26 cellular contexts compared by ENCODE assay signal in the genomic region with DNA sequence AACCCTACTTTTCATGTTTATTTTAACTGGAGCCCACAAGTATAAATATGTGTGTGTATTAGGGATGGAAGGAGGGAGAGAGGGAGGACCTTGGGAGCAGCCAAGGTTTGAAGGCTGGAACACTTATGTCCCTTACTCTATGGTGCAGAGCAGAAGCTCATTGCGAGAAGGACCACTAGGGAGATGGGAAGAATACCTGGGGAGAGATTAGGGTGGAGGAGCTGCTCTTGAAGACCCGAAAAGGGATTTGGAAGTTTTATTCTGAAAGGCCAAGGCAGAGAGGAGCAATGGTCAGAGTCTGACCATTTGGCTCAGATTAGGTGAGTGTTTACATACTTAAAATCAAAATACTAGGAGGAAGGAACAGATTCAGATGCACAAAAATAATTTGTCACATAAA. TPM values are rescaled to one million over a fixed set of nuclear protein-coding genes. Genes with fewer than 3 reads are reported as not detected.
DNase-seq lines count a peak whose midpoint lies in the region; ATAC-seq, FAIRE-seq and TF ChIP-seq lines count a peak whose summit lies in the region.
"Had no signal": no experiment of that assay in that cellular context is flagged by ENCODE, and none has a peak within 500 bp of the region (broad histone marks: within the 10 kb centered on the region; RNA-seq: fewer than 3 reads in every experiment).

No MANE protein-coding gene starts in this region.

- H3K4me1 Mint-ChIP-seq in activated CD4-positive, alpha-beta T cell treated with anti-CD3 and anti-CD28 coated beads, Interleukin-2, amount 10 ng/mL, durations not matched to agents 7 days and 5 days: peaks cover 80% of the 10 kb centered on the region
- H3K4me1 Mint-ChIP-seq in neural progenitor cell: peaks cover 20% of the 10 kb centered on the region
- no peaks in the 10 kb centered on the region for H3K4me1 Mint-ChIP-seq in Caco-2 (ENCODE audit: low read depth, unreplicated experiment)
- H3K4me1 Mint-ChIP-seq: memory B cell had no signal

- no peaks in the 10 kb centered on the region for H3K27me3 Mint-ChIP-seq in activated CD4-positive, alpha-beta T cell treated with anti-CD3 and anti-CD28 coated beads, Interleukin-2, amount 10 ng/mL, durations not matched to agents 7 days and 5 days
- H3K27me3 Mint-ChIP-seq in neural progenitor cell (ENCODE audit: insufficient read depth, low read depth): no peaks in the 10 kb centered on the region
- no peaks in the 10 kb centered on the region for H3K27me3 Mint-ChIP-seq in Caco-2 (ENCODE audit: insufficient read depth, unreplicated experiment)
- H3K27me3 Mint-ChIP-seq: memory B cell had no signal

- FAIRE-seq in K562 (lab: Jason Lieb, UNC): no peak
- FAIRE-seq: A549, bronchial epithelial cell, frontal cortex, GM19239 had no signal

- intact Hi-C loops in OCI-LY7 (cut with micrococcal nuclease; ENCODE audit: unreplicated experiment) (no loop called here), K562 (cut with micrococcal nuclease) (loop anchor here (5.0 kb wide), 1 partner anchor 120 kb away; no protein-coding TSS in a partner anchor), Caco-2 (cut with micrococcal nuclease; ENCODE audit: unreplicated experiment) (no loop called here)

- no peak for DNase-seq in activated CD4-positive, alpha-beta T cell treated with anti-CD3 and anti-CD28 coated beads, Interleukin-2, amount 10 ng/mL, durations not matched to agents 7 days and 5 days
- no peak for DNase-seq in activated CD4-positive, alpha-beta T cell treated with anti-CD3 and anti-CD28 coated beads, Interleukin-2, amount 50 U/mL, for 1 hour
- DNase-seq in OCI-LY7 (ENCODE audit: low spot score): no peak
- DNase-seq in K562 (ENCODE audit: extremely low read depth in 1 of 4, low spot score in 3 of 4): no peak
- DNase-seq in neural progenitor cell (ENCODE audit: low spot score): no peak
- DNase-seq in stimulated activated CD4-positive, alpha-beta T cell treated with anti-CD3 and anti-CD28 coated beads, Interleukin-2, amount 100 ng/mL, for 24 hours: no peak
- DNase-seq in NAMALWA (ENCODE audit: low spot score): no peak
- DNase-seq in Caco-2: no peak
- DNase-seq: DMS 273 treated with DMSO at 0.1 percent for 48 hours, dorsolateral prefrontal cortex, GDM1, kidney glomerular epithelial cell, naive B cell, NCI-H1417 treated with DMSO at 0.1 percent for 48 hours, NCI-H2171 treated with DMSO at 0.1 percent for 48 hours, NCI-H748 treated with DMSO at 0.1 percent for 48 hours, SHP77, uterus had no signal

- H4K20me1 ChIP-seq in OCI-LY7 (ENCODE audit: insufficient read depth, low read length): no peaks in the 10 kb centered on the region
- no peaks in the 10 kb centered on the region for H4K20me1 ChIP-seq in K562 (replicated peaks; ENCODE audit: control insufficient read depth, insufficient read depth, low read length)
- H4K20me1 ChIP-seq in neural progenitor cell (ENCODE audit: low read depth): no peaks in the 10 kb centered on the region
- H4K20me1 ChIP-seq: BLaER1 had no signal

- no peaks in the 10 kb centered on the region for H3K9me2 ChIP-seq in OCI-LY7 (ENCODE audit: insufficient read depth, low read length)

- in situ Hi-C loops in K562 (cut with MboI): no loop called here

- POLR2A ChIA-PET in activated CD4-positive, alpha-beta T cell treated with anti-CD3 and anti-CD28 coated beads, Interleukin-2, amount 10 ng/mL, durations not matched to agents 7 days and 5 days (lab: Charles Lee): interaction anchor here (0.6 to 4.8 kb wide), 8 partner anchors 8 to 293 kb away, joined by 3 to 46 read pairs (median 6); partner anchors contain the start of gene CD2
- POLR2A ChIA-PET in OCI-LY7 (lab: Charles Lee): no interaction called here
- POLR2A ChIA-PET in K562 (lab: Yijun Ruan, JAX): interaction anchor here (1.1 kb wide), 1 partner anchor 11 kb away, joined by 4 read pairs; no protein-coding TSS in a partner anchor
- POLR2A ChIA-PET in Caco-2 (lab: Charles Lee): no interaction called here

- TF ChIP-seq RAD21 in K562 (CRISPR knock-in tag; conservative IDR thresholded peaks at IDR 0.05 in 1 of 2, IDR thresholded peaks at IDR 0.05 in 1 of 2): no peak

- H3K27me3 ChIP-seq in K562 (ENCODE audit: control insufficient read depth in 2 of 2, insufficient read depth in 2 of 2, low read length in 2 of 2) (no peaks in the 10 kb centered on the region), neural progenitor cell (no peaks in the 10 kb centered on the region), Caco-2 (replicated peaks; ENCODE audit: control insufficient read depth, insufficient read depth, low read length) (no peaks in the 10 kb centered on the region)
- H3K27me3 ChIP-seq: BLaER1, dorsolateral prefrontal cortex, uterus had no signal

- H3K4me3 Mint-ChIP-seq in activated CD4-positive, alpha-beta T cell treated with anti-CD3 and anti-CD28 coated beads, Interleukin-2, amount 10 ng/mL, durations not matched to agents 7 days and 5 days: peak overlapping the region; percentile 65
- H3K4me3 Mint-ChIP-seq in neural progenitor cell: peak overlapping the region; percentile 19
- no peak overlapping the region for H3K4me3 Mint-ChIP-seq in Caco-2 (ENCODE audit: unreplicated experiment)
- H3K4me3 Mint-ChIP-seq: memory B cell, naive B cell had no signal

- H3K27ac Mint-ChIP-seq in activated CD4-positive, alpha-beta T cell treated with anti-CD3 and anti-CD28 coated beads, Interleukin-2, amount 10 ng/mL, durations not matched to agents 7 days and 5 days: peak overlapping the region; percentile 96
- H3K27ac Mint-ChIP-seq in neural progenitor cell: peak overlapping the region; percentile 64
- no peak overlapping the region for H3K27ac Mint-ChIP-seq in Caco-2 (ENCODE audit: unreplicated experiment)
- H3K27ac Mint-ChIP-seq: memory B cell had no signal

- H3K4me1 ChIP-seq in OCI-LY7 (ENCODE audit: insufficient read depth, low read length, poor library complexity, severe bottlenecking) (peaks cover 7% of the 10 kb centered on the region), K562 (replicated peaks in 1 of 2; ENCODE audit: control insufficient read depth in 2 of 2, insufficient read depth in 2 of 2, low read length in 2 of 2) (peaks cover 24 to 35% of the 10 kb centered on the region in 2 experiments), neural progenitor cell (no peaks in the 10 kb centered on the region), Caco-2 (no peaks in the 10 kb centered on the region)
- H3K4me1 ChIP-seq: A549, HAP-1, uterus had no signal

- WGBS in K562 (ENCODE audit: insufficient coverage, low coverage, missing lambda C conversion rate): 69% methylated on average over 2 of the region's 2 CpGs

- H3K27ac ChIP-seq in OCI-LY7 (ENCODE audit: low read depth, low read length, poor library complexity, severe bottlenecking) (no peak overlapping the region), K562 (ENCODE audit: extremely low read depth, low read depth, low read length) (no peak overlapping the region), neural progenitor cell (no peak overlapping the region)
- H3K27ac ChIP-seq: A549, BLaER1, dorsolateral prefrontal cortex, uterus had no signal

- H3F3A ChIP-seq in neural progenitor cell (ENCODE audit: low read depth): no peaks in the 10 kb centered on the region

- no peak for ATAC-seq in K562
- ATAC-seq: A549 had no signal

- H3K36me3 Mint-ChIP-seq in activated CD4-positive, alpha-beta T cell treated with anti-CD3 and anti-CD28 coated beads, Interleukin-2, amount 10 ng/mL, durations not matched to agents 7 days and 5 days (ENCODE audit: low read depth): peaks cover 96% of the 10 kb centered on the region
- H3K36me3 Mint-ChIP-seq in neural progenitor cell (no peaks in the 10 kb centered on the region), Caco-2 (ENCODE audit: insufficient read depth, unreplicated experiment) (no peaks in the 10 kb centered on the region)
- H3K36me3 Mint-ChIP-seq: memory B cell, naive B cell had no signal

- H3K9me3 ChIP-seq in OCI-LY7 (ENCODE audit: low read length): peaks cover 7% of the 10 kb centered on the region; the same call in 1 of the 2 replicates
- H3K9me3 ChIP-seq in K562 (replicated peaks; ENCODE audit: control insufficient read depth, insufficient read depth, low read depth, low read length): no peaks in the 10 kb centered on the region
- no peaks in the 10 kb centered on the region for H3K9me3 ChIP-seq in neural progenitor cell (ENCODE audit: low read depth)
- no peaks in the 10 kb centered on the region for H3K9me3 ChIP-seq in Caco-2
- H3K9me3 ChIP-seq: A549, HAP-1, uterus had no signal

- H3K4me2 ChIP-seq in OCI-LY7 (ENCODE audit: low read length): no peak overlapping the region
- no peak overlapping the region for H3K4me2 ChIP-seq in K562 (ENCODE audit: insufficient read depth, low read length)
- no peak overlapping the region for H3K4me2 ChIP-seq in neural progenitor cell
- H3K4me2 ChIP-seq: A549, BLaER1 had no signal

- H3K4me3 ChIP-seq in OCI-LY7 (ENCODE audit: low read depth, low read length, poor library complexity, severe bottlenecking): no peak overlapping the region
- no peak overlapping the region for H3K4me3 ChIP-seq in K562
- H3K4me3 ChIP-seq in neural progenitor cell: no peak overlapping the region
- H3K4me3 ChIP-seq in Caco-2 (ENCODE audit: low read depth, low read length): no peak overlapping the region
- H3K4me3 ChIP-seq: A549, BLaER1, dorsolateral prefrontal cortex, HAP-1, uterus had no signal

- no peaks in the 10 kb centered on the region for H3K9me3 Mint-ChIP-seq in activated CD4-positive, alpha-beta T cell treated with anti-CD3 and anti-CD28 coated beads, Interleukin-2, amount 10 ng/mL, durations not matched to agents 7 days and 5 days
- H3K9me3 Mint-ChIP-seq in neural progenitor cell (peaks cover 4% of the 10 kb centered on the region), Caco-2 (ENCODE audit: unreplicated experiment) (peaks cover 9% of the 10 kb centered on the region)
- H3K9me3 Mint-ChIP-seq: memory B cell had no signal

- BruUV-seq in OCI-LY7 (replicated peaks; lab: Mats Ljungman, UMichigan) (no TSS peak), K562 (replicated peaks; lab: Mats Ljungman, UMichigan) (no TSS peak), Caco-2 (replicated peaks; lab: Mats Ljungman, UMichigan) (no TSS peak)

- no peak for TF ChIP-seq EP300 in K562 (IDR thresholded peaks at IDR 0.05; ENCODE audit: low read length)

- H3K79me2 ChIP-seq in OCI-LY7 (ENCODE audit: insufficient read depth, low read depth, low read length) (no peaks in the 10 kb centered on the region), K562 (ENCODE audit: control insufficient read depth, insufficient read depth, low read length) (no peaks in the 10 kb centered on the region), neural progenitor cell (ENCODE audit: low read depth) (no peaks in the 10 kb centered on the region)

- peak overlapping the region; percentile 73; the same call in 1 of the 2 replicates for H2AFZ ChIP-seq in OCI-LY7 (ENCODE audit: low read length)
- peak overlapping the region; percentile 70 for H2AFZ ChIP-seq in K562 (ENCODE audit: low read depth, low read length)
- H2AFZ ChIP-seq in neural progenitor cell (replicated peaks): no peak overlapping the region

- H3K9me1 ChIP-seq in K562 (ENCODE audit: control insufficient read depth, insufficient read depth, low read length): no peaks in the 10 kb centered on the region

- H3K36me3 ChIP-seq in OCI-LY7 (ENCODE audit: insufficient read depth, low read length): no peaks in the 10 kb centered on the region
- H3K36me3 ChIP-seq in K562 (ENCODE audit: control insufficient read depth, insufficient read depth, low read length): no peaks in the 10 kb centered on the region
- H3K36me3 ChIP-seq in neural progenitor cell: no peaks in the 10 kb centered on the region
- H3K36me3 ChIP-seq in Caco-2 (ENCODE audit: control insufficient read depth, insufficient read depth, low read length): no peaks in the 10 kb centered on the region
- H3K36me3 ChIP-seq: BLaER1, HAP-1, uterus had no signal

- no peak for TF ChIP-seq CTCF in OCI-LY7 (conservative IDR thresholded peaks at IDR 0.05; ENCODE audit: low read length)
- no peak for TF ChIP-seq CTCF in K562 (IDR thresholded peaks at IDR 0.05 in 2 of 3, conservative IDR thresholded peaks at IDR 0.05 in 1 of 3; ENCODE audit: insufficient read depth in 2 of 3, low read depth in 1 of 3, low read length in 3 of 3)
- TF ChIP-seq CTCF in neural progenitor cell (IDR thresholded peaks at IDR 0.05): no peak
- TF ChIP-seq CTCF in Caco-2 (IDR thresholded peaks at IDR 0.05; ENCODE audit: insufficient read depth in 1 of 2, low read depth in 1 of 2, low read length in 1 of 2, severe bottlenecking in 1 of 2, unreplicated experiment in 1 of 2): no peak

- CTCF ChIA-PET in activated CD4-positive, alpha-beta T cell treated with anti-CD3 and anti-CD28 coated beads, Interleukin-2, amount 10 ng/mL, durations not matched to agents 7 days and 5 days (lab: Charles Lee): interaction anchor here (1.1 to 8.2 kb wide), 8 partner anchors 10 to 64 kb away, joined by 3 to 65 read pairs (median 6); no protein-coding TSS in a partner anchor
- CTCF ChIA-PET in OCI-LY7 (lab: Charles Lee; ENCODE audit: unreplicated experiment): no interaction called here
- CTCF ChIA-PET in K562 (lab: Yijun Ruan, JAX; ENCODE audit: low intra/inter-chr PET ratio): no interaction called here
- CTCF ChIA-PET in Caco-2 (lab: Charles Lee): no interaction called here

- TF ChIP-seq POLR2A in K562 (conservative IDR thresholded peaks at IDR 0.05): no peak

- H3K9ac ChIP-seq in K562 (ENCODE audit: insufficient read depth in 1 of 2, low read depth in 2 of 2, low read length in 2 of 2): no peak overlapping the region
- no peak overlapping the region for H3K9ac ChIP-seq in neural progenitor cell
- H3K9ac ChIP-seq: BLaER1 had no signal

RNA-seq across cellular contexts. Expression of gene CD2, which starts 8.1 kb away (rescaled TPM):
- total RNA-seq in activated CD4-positive, alpha-beta T cell treated with anti-CD3 and anti-CD28 coated beads, Interleukin-2, amount 10 ng/mL, durations not matched to agents 7 days and 5 days: 100 to 1,000 TPM; 206 to 258 TPM
- total RNA-seq in OCI-LY7 (2014; rRNA removed; shearing (Covaris generic)): not detected in 2 replicates
- not detected in 2 replicates for total RNA-seq in OCI-LY7 (2022)
- total RNA-seq in K562 (2011; cell fraction: chromatin; rRNA removed; ENCODE audit: low replicate concordance): not detected in 2 replicates
- not detected in 2 replicates for total RNA-seq in K562 (2011; cell fraction: nucleolus; rRNA removed)
- total RNA-seq in K562 (2011; cell fraction: nucleoplasm; rRNA removed): not detected in 2 replicates
- total RNA-seq in K562 (2014; rRNA removed): not detected in 2 replicates
- total RNA-seq in K562 (2014; rRNA removed; fragmentation: Illumina TruSeq; extraction: Trizol): not detected in 2 replicates
- not detected in 2 replicates for total RNA-seq in K562 (2015; rRNA removed; fragmentation: Illumina TruSeq; extraction: Trizol)
- total RNA-seq in K562 (2021): 0.16 and 0.29 TPM in 2 replicates
- polyA plus RNA-seq in K562 (2011; rRNA removed): not detected in 2 replicates
- not detected in 2 replicates for polyA plus RNA-seq in K562 (2011; cell fraction: cytosol; rRNA removed)
- not detected in 2 replicates for polyA plus RNA-seq in K562 (2011; cell fraction: nucleus; rRNA removed)
- 0.06 TPM in 1 of 2 replicates, not detected in the other for polyA plus RNA-seq in K562 (2012)
- polyA plus RNA-seq in K562 (2014; fragmentation: Illumina TruSeq; extraction: Trizol): 0.07 TPM in 1 of 2 replicates, not detected in the other
- polyA plus RNA-seq in K562 (2014; fragmentation: Nextera tagmentation; extraction: Ambion mirVana): not detected
- not detected in 2 replicates for polyA plus RNA-seq in K562 (2014; rRNA removed)
- polyA minus RNA-seq in K562 (2011; rRNA and poly(A)+ RNA removed): not detected in 2 replicates
- polyA minus RNA-seq in K562 (2011; cell fraction: cytosol; rRNA and poly(A)+ RNA removed): not detected in 2 replicates
- not detected in 2 replicates for polyA minus RNA-seq in K562 (2011; cell fraction: nucleus; rRNA and poly(A)+ RNA removed)
- total RNA-seq in neural progenitor cell (ENCODE audit: low replicate concordance): 0.71 and 1.5 TPM in 2 replicates
- total RNA-seq in Caco-2 (2022): not detected in 2 replicates
- total RNA-seq: bronchial epithelial cell, epithelial cell of proximal tubule, frontal cortex had no signal
- polyA plus RNA-seq: A549 had no signal

Comparison
In these comparisons a context has a peak if more than half of its experiments do, and no peak if none do; other contexts are left out.
1. RNA of gene CD2, which starts 8.1 kb away (total RNA-seq): 206 to 258 TPM in activated CD4-positive, alpha-beta T cell treated with anti-CD3 and anti-CD28 coated beads, Interleukin-2, amount 10 ng/mL, durations not matched to agents 7 days and 5 days; 0.71 to 1.5 TPM in neural progenitor cell, 0.16 to 0.29 TPM in K562, not detected in OCI-LY7 and not detected in Caco-2; every median in the first group is over 10 times any median in the second.
2. POLR2A ChIA-PET loops: an anchor here in activated CD4-positive, alpha-beta T cell treated with anti-CD3 and anti-CD28 coated beads, Interleukin-2, amount 10 ng/mL, durations not matched to agents 7 days and 5 days (0.6 to 4.8 kb wide) and K562 (1.1 kb wide); none called in OCI-LY7 and Caco-2.